In genomic region chr19:34428549-34429285, GRCh38 we compare ENCODE assay signal across 8 cellular contexts. TPM values are rescaled to one million over a fixed set of nuclear protein-coding genes. Genes with fewer than 3 reads are reported as not detected.
DNase-seq lines count a peak whose midpoint lies in the region; ATAC-seq and TF ChIP-seq lines count a peak whose summit lies in the region.

No MANE protein-coding gene starts in this region.

- H3K36me3 ChIP-seq in HUES64 (ENCODE audit: insufficient read depth, low read length) (peaks cover 65% of the 10 kb centered on the region), muscle layer of duodenum (ENCODE audit: control insufficient read depth in 1 of 2, insufficient read depth in 2 of 2, low read length in 2 of 2) (peaks cover 0 to 8% of the 10 kb centered on the region in 2 donors), tibial artery (peaks cover 0 to 16% (median 2%) of the 10 kb centered on the region in 3 donors)

- WGBS in HUES64, result under 1% methylated on average over 67 of the region's 68 CpGs

- peak overlapping the region; percentile 95 for H3K9ac ChIP-seq in HUES64 (ENCODE audit: low read depth, low read length)

- no peak for TF ChIP-seq CTCF in tibial artery (IDR thresholded peaks at IDR 0.05)

- TF ChIP-seq POLR2A in erythroblast (IDR thresholded peaks at IDR 0.05; ENCODE audit: low read length), result no peak

- intact Hi-C loops in tibial artery (cut with DNase I; ENCODE audit: low total_unique reads), result loop anchor here (5.0 kb wide), 1 partner anchor 54 kb away; the partner anchor contains the start of gene WTIP

- H3K4me1 ChIP-seq in HUES64 (ENCODE audit: insufficient read depth, low read length) (peaks cover 12% of the 10 kb centered on the region), muscle layer of duodenum (ENCODE audit: control insufficient read depth in 1 of 2, insufficient read depth in 2 of 2, low read length in 2 of 2) (peaks cover 8 to 33% of the 10 kb centered on the region in 2 donors), tibial artery (peaks cover 0 to 48% (median 29%) of the 10 kb centered on the region in 4 donors)

- H3K27ac ChIP-seq in HUES64 (ENCODE audit: low read depth, low read length), result peak overlapping the region; percentile 90
- peak overlapping the region; percentile 73 for H3K27ac ChIP-seq in muscle layer of duodenum (ENCODE audit: low read length)
- H3K27ac ChIP-seq in tibial artery, result peak overlapping the region; percentile 98 to 100

- peak; percentile 47 for ATAC-seq in GM21447 (IDR thresholded peaks at IDR 0.05; ENCODE audit: unreplicated experiment)

- H3K9me3 ChIP-seq in HUES64 (ENCODE audit: insufficient read depth, low read depth, low read length) (no peaks in the 10 kb centered on the region), muscle layer of duodenum (ENCODE audit: control insufficient read depth in 1 of 2, low read length in 2 of 2) (no peaks in the 10 kb centered on the region), tibial artery (no peaks in the 10 kb centered on the region)

- peak; percentile 44 for DNase-seq in ELR (ENCODE audit: low read depth)
- DNase-seq in activated CD4-positive, alpha-beta T cell treated with anti-CD3 and anti-CD28 coated beads for 48 hours, result peak; percentile 53
- DNase-seq in erythroblast (lab: John Stamatoyannopoulos, UW), result peak; percentile 76 to 82
- DNase-seq in tibial artery, result peak; percentile 51 to 89
- DNase-seq in SKM-1 (lab: John Stamatoyannopoulos, UW; ENCODE audit: unreplicated experiment), result no peak

- peak overlapping the region; percentile 97 for H3K4me3 ChIP-seq in HUES64 (ENCODE audit: low read length)
- peak overlapping the region; percentile 84 to 90 for H3K4me3 ChIP-seq in muscle layer of duodenum (ENCODE audit: low read depth in 1 of 2, low read length in 2 of 2)
- peak overlapping the region; percentile 99 to 100 for H3K4me3 ChIP-seq in tibial artery

- no peaks in the 10 kb centered on the region for H3K27me3 ChIP-seq in HUES64 (ENCODE audit: insufficient read depth, low read length)
- no peaks in the 10 kb centered on the region for H3K27me3 ChIP-seq in muscle layer of duodenum (ENCODE audit: low read depth, low read length)
- H3K27me3 ChIP-seq in tibial artery, result no peaks in the 10 kb centered on the region

RNA-seq across cellular contexts. Expression of gene UBA2, which starts 0.5 kb away (rescaled TPM):
- polyA plus RNA-seq in HUES64 (2013, experiment 1 of 2), result 218 TPM
- polyA plus RNA-seq in HUES64 (2013, experiment 2 of 2), result 230 TPM

RNA-seq across cellular contexts. Expression of gene PDCD2L, which starts 24.5 kb away (rescaled TPM):
- 28.0 TPM for polyA plus RNA-seq in HUES64 (2013, experiment 1 of 2)
- 26.1 TPM for polyA plus RNA-seq in HUES64 (2013, experiment 2 of 2)

RNA-seq across cellular contexts. Expression of gene WTIP, which starts 52.8 kb away (rescaled TPM):
- 11.6 TPM for polyA plus RNA-seq in HUES64 (2013, experiment 1 of 2)
- 10.6 TPM for polyA plus RNA-seq in HUES64 (2013, experiment 2 of 2)
